18 cellular contexts compared by ENCODE assay signal in the genomic region with DNA sequence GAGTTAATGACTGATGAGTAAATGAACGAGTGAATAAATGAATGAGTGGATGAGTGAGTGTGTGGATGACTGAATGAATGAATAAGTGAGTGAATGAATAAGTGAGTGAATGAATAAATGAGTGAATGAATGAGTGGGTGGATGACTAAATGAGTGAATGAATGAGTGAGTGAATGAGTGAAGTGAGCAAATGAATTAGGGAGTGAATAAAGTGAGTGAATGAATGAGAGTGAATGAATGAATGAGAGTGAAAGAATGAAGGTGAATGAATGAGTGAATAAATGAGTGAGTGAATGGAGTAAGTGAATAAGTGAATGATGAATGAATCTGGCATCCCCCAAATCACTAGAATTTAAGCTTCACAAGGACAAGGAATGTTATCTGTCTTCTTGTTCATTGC.
DNase-seq lines count a peak whose midpoint lies in the region; ATAC-seq, FAIRE-seq and TF ChIP-seq lines count a peak whose summit lies in the region.
"Had no signal": no experiment of that assay in that cellular context is flagged by ENCODE, and none has a peak within 500 bp of the region (broad histone marks: within the 10 kb centered on the region; RNA-seq: fewer than 3 reads in every experiment).

No MANE protein-coding gene starts in this region.

- DNase-seq in HepG2 (ENCODE audit: low spot score) (no peak), right lobe of liver (no peak), GM12878 (ENCODE audit: low read depth, low spot score) (no peak), myocyte (ENCODE audit: low read depth) (peak; percentile 5), H4 (ENCODE audit: low spot score) (no peak), dermis blood vessel endothelial cell (no peak)
- no peak for DNase-seq in stimulated activated CD4-positive, alpha-beta T cell treated with anti-CD3 and anti-CD28 coated beads, Interleukin-12 subunit alpha, Interleukin-12 subunit beta, amount 100 ng/mL, for 4 hours
- DNase-seq: AML-193; Caco-2; CD4-positive, alpha-beta T cell; DMS153; DMS79; GDM1; KBM-7 had no signal

- H3K4me3 ChIP-seq in HepG2 (replicated peaks in 1 of 3; ENCODE audit: insufficient read depth in 1 of 3, low read depth in 2 of 3, low read length in 3 of 3) = no peak overlapping the region
- H3K4me3 ChIP-seq in right lobe of liver = no peak overlapping the region
- no peak overlapping the region for H3K4me3 ChIP-seq in GM12878
- H3K4me3 ChIP-seq: A549, GM23338 had no signal

- H3K9ac ChIP-seq in HepG2 (ENCODE audit: insufficient read depth, low read depth, low read length) = no peak overlapping the region
- no peak overlapping the region for H3K9ac ChIP-seq in GM12878 (ENCODE audit: control insufficient read depth, insufficient read depth, low read length)

- TF ChIP-seq RAD21 in HepG2 (CRISPR knock-in tag; IDR thresholded peaks at IDR 0.05) = no peak
- TF ChIP-seq RAD21 in GM12878 (IDR thresholded peaks at IDR 0.05; ENCODE audit: insufficient read depth, low read depth, low read length) = no peak

- TF ChIP-seq EP300 in HepG2 (IDR thresholded peaks at IDR 0.05; ENCODE audit: low read depth in 2 of 2, low read length in 2 of 2) (no peak), HepG2 (CRISPR knock-in tag; IDR thresholded peaks at IDR 0.05; ENCODE audit: borderline replicate concordance) (no peak), GM12878 (IDR thresholded peaks at IDR 0.05; ENCODE audit: borderline replicate concordance in 1 of 2, control insufficient read depth in 1 of 2, low read depth in 2 of 2, low read length in 2 of 2) (no peak)

- SMC1A ChIA-PET in GM12878 (lab: Charles Lee; ENCODE audit: uncharacterized antibody, unreplicated experiment) = no interaction called here

- H3K4me1 ChIP-seq in HepG2 (ENCODE audit: insufficient read depth, low read length) = no peaks in the 10 kb centered on the region
- H3K4me1 ChIP-seq in right lobe of liver = no peaks in the 10 kb centered on the region
- H3K4me1 ChIP-seq in GM12878 (ENCODE audit: control insufficient read depth, insufficient read depth, low read length) = no peaks in the 10 kb centered on the region
- H3K4me1 ChIP-seq: A549, Caco-2 had no signal

- H3K9me3 ChIP-seq in HepG2 (ENCODE audit: low read length) = peaks cover 54% of the 10 kb centered on the region
- no peaks in the 10 kb centered on the region for H3K9me3 ChIP-seq in right lobe of liver
- no peaks in the 10 kb centered on the region; the same call in 2 of the 3 replicates for H3K9me3 ChIP-seq in GM12878 (replicated peaks; ENCODE audit: control insufficient read depth, insufficient read depth, low read length)
- H3K9me3 ChIP-seq: A549 had no signal

- RAD21 ChIA-PET in GM12878 (lab: Charles Lee; ENCODE audit: unreplicated experiment) = no interaction called here

- intact Hi-C loops in HepG2 (cut with micrococcal nuclease; ENCODE audit: unreplicated experiment) = no loop called here
- intact Hi-C loops in right lobe of liver (cut with DNase I) = no loop called here
- intact Hi-C loops in GM12878 (cut with micrococcal nuclease; ENCODE audit: unreplicated experiment) = no loop called here

- H3K79me2 ChIP-seq in HepG2 (ENCODE audit: insufficient read depth, low read length) (no peaks in the 10 kb centered on the region), GM12878 (ENCODE audit: control insufficient read depth, insufficient read depth, low read length) (no peaks in the 10 kb centered on the region)

- in situ Hi-C loops in HepG2 (cut with HindIII; ENCODE audit: extremely low pct_ligation_motif_present, low pct_unique_long_range_greater_than_20kb) = no loop called here
- in situ Hi-C loops in GM12878 (cut with MboI) = no loop called here

- CTCF ChIA-PET in HepG2 (lab: Yijun Ruan, JAX; ENCODE audit: low intra/inter-chr PET ratio, low total read pairs) = no interaction called here
- CTCF ChIA-PET in GM12878 (lab: Yijun Ruan, JAX) = no interaction called here

- no peak for TF ChIP-seq CTCF in HepG2 (CRISPR knock-in tag; IDR thresholded peaks at IDR 0.05)
- TF ChIP-seq CTCF in right lobe of liver (IDR thresholded peaks at IDR 0.05) = no peak
- no peak for TF ChIP-seq CTCF in GM12878 (IDR thresholded peaks at IDR 0.05 in 2 of 3, conservative IDR thresholded peaks at IDR 0.05 in 1 of 3; ENCODE audit: control insufficient read depth in 2 of 3, extremely low read depth in 1 of 3, insufficient read depth in 1 of 3, low read depth in 3 of 3, low read length in 3 of 3)

- BruUV-seq in HepG2 (replicated peaks; lab: Mats Ljungman, UMichigan) (no TSS peak), GM12878 (replicated peaks; lab: Mats Ljungman, UMichigan) (no TSS peak)

- H3K27me3 ChIP-seq in HepG2 (ENCODE audit: control insufficient read depth in 1 of 2, insufficient read depth in 2 of 2, low read length in 2 of 2) (no peaks in the 10 kb centered on the region), right lobe of liver (no peaks in the 10 kb centered on the region), GM12878 (replicated peaks in 1 of 2; ENCODE audit: control insufficient read depth in 2 of 2, insufficient read depth in 2 of 2, low read length in 1 of 2) (no peaks in the 10 kb centered on the region)

- POLR2A ChIA-PET in HepG2 (lab: Yijun Ruan, JAX) (no interaction called here), GM12878 (lab: Charles Lee) (no interaction called here)

- ATAC-seq in HepG2 (no peak), right lobe of liver (no peak), GM12878 (no peak)
- ATAC-seq: GM23338 had no signal

- no peak overlapping the region for H2AFZ ChIP-seq in HepG2 (ENCODE audit: low read length)
- H2AFZ ChIP-seq in GM12878 (ENCODE audit: control insufficient read depth, low read depth, low read length) = no peak overlapping the region
- H2AFZ ChIP-seq: GM23338 had no signal

- TF ChIP-seq POLR2A in HepG2 (IDR thresholded peaks at IDR 0.05; ENCODE audit: insufficient read depth in 1 of 2, low read depth in 2 of 2, low read length in 2 of 2) (no peak), right lobe of liver (IDR thresholded peaks at IDR 0.05) (no peak), GM12878 (IDR thresholded peaks at IDR 0.05; ENCODE audit: low read depth, low read length) (no peak)

- FAIRE-seq in HepG2 (lab: Jason Lieb, UNC) (no peak), GM12878 (lab: Jason Lieb, UNC) (no peak)
- FAIRE-seq: A549 had no signal

- H3K4me2 ChIP-seq in HepG2 (ENCODE audit: low read depth, low read length) (no peak overlapping the region), GM12878 (ENCODE audit: control insufficient read depth, insufficient read depth) (no peak overlapping the region)
- H3K4me2 ChIP-seq: A549, GM23338 had no signal

- H3K27ac ChIP-seq in HepG2 (ENCODE audit: extremely low read length, insufficient read depth, low read length) (no peak overlapping the region), right lobe of liver (no peak overlapping the region), GM12878 (ENCODE audit: control insufficient read depth, insufficient read depth) (no peak overlapping the region)
- H3K27ac ChIP-seq: 22Rv1, A549, C4-2B had no signal

- H3K36me3 ChIP-seq in HepG2 (replicated peaks in 1 of 2; ENCODE audit: control insufficient read depth in 1 of 2, insufficient read depth in 2 of 2, low read length in 2 of 2) = no peaks in the 10 kb centered on the region
- no peaks in the 10 kb centered on the region for H3K36me3 ChIP-seq in right lobe of liver
- H3K36me3 ChIP-seq in GM12878 (ENCODE audit: control insufficient read depth in 2 of 2, insufficient read depth in 2 of 2, low read length in 1 of 2) = no peaks in the 10 kb centered on the region

- no peaks in the 10 kb centered on the region for H4K20me1 ChIP-seq in HepG2 (ENCODE audit: insufficient read depth, low read length)
- no peaks in the 10 kb centered on the region for H4K20me1 ChIP-seq in GM12878 (ENCODE audit: control insufficient read depth, insufficient read depth)

- 0% methylated on average over 1 of the region's 1 CpG for WGBS in HepG2 (ENCODE audit: low lambda C conversion rate)
- 33% methylated on average over 1 of the region's 1 CpG for WGBS in right lobe of liver (ENCODE audit: insufficient coverage, low coverage, low lambda C conversion rate, missing lambda C conversion rate)
- 12% methylated on average over 1 of the region's 1 CpG for WGBS in GM12878 (ENCODE audit: insufficient coverage, insufficient replicate concordance, low lambda C conversion rate, missing lambda C conversion rate)

TF ChIP-seq in HepG2, 621 proteins besides CTCF, POLR2A, EP300 and RAD21:
- TF ChIP-seq ZNF24 (IDR thresholded peaks at IDR 0.05) (0 out of 2 replicates have a peak, but pooled peaks have one; percentile 63), GLI4 (CRISPR knock-in tag; IDR thresholded peaks at IDR 0.05; ENCODE audit: borderline replicate concordance) (no peak)
TF ChIP-seq in HepG2: peak in this region for 1.

TF ChIP-seq in GM12878, 131 proteins besides CTCF, POLR2A, EP300 and RAD21:
- TF ChIP-seq CHD4 (IDR thresholded peaks at IDR 0.05) = no peak
- no peak for TF ChIP-seq HDAC2 (IDR thresholded peaks at IDR 0.05)
- TF ChIP-seq BRCA1 (IDR thresholded peaks at IDR 0.05; ENCODE audit: low read depth, low read length) = no peak
- no peak for TF ChIP-seq TCF12 (IDR thresholded peaks at IDR 0.05; ENCODE audit: low read depth, low read length)
- no peak for TF ChIP-seq KLF5 (IDR thresholded peaks at IDR 0.05; ENCODE audit: partially characterized antibody)
- TF ChIP-seq ZNF24 (IDR thresholded peaks at IDR 0.05) = peak; percentile 95
- no peak for TF ChIP-seq NFYA (IDR thresholded peaks at IDR 0.05; ENCODE audit: borderline replicate concordance, low read depth, low read length)
- no peak for TF ChIP-seq ZNF622 (IDR thresholded peaks at IDR 0.05)

Comparison
In these comparisons a context has a peak if more than half of its experiments do, and no peak if none do; other contexts are left out.
1. Of the 75 proteins assayed by ChIP-seq in both HepG2 and GM12878: peak only in HepG2: none; only in GM12878: none; in both: ZNF24; in neither: 74.